12 cellular contexts compared by ENCODE assay signal in genomic region chr9:94056442-94056974, GRCh38. TPM values are rescaled to one million over a fixed set of nuclear protein-coding genes. Genes with fewer than 3 reads are reported as not detected.
DNase-seq lines count a peak whose midpoint lies in the region; ATAC-seq and TF ChIP-seq lines count a peak whose summit lies in the region.
"Had no signal": no experiment of that assay in that cellular context is flagged by ENCODE, and none has a peak within 500 bp of the region (broad histone marks: within the 10 kb centered on the region; RNA-seq: fewer than 3 reads in every experiment).

No MANE protein-coding gene starts in this region.

- no peak for TF ChIP-seq CTCF in fibroblast of lung (conservative IDR thresholded peaks at IDR 0.05 in 1 of 2, IDR thresholded peaks at IDR 0.05 in 1 of 2; ENCODE audit: low read depth in 1 of 2, low read length in 2 of 2)

- no peaks in the 10 kb centered on the region for H3K4me1 ChIP-seq in fibroblast of lung (ENCODE audit: control insufficient read depth, extremely low read depth, insufficient read depth, low read length)

- DNase-seq in AG20443 (ENCODE audit: low spot score), result peak; percentile 63
- peak; percentile 54 for DNase-seq in RPMI7951 (ENCODE audit: low read depth)
- DNase-seq in fibroblast of lung (ENCODE audit: low read depth in 2 of 2), result peak; percentile 80 to 91
- peak; percentile 81 for DNase-seq in non-pigmented ciliary epithelial cell (ENCODE audit: low read depth)
- no peak for DNase-seq in activated effector memory CD4-positive, alpha-beta T cell treated with Interleukin-2 at 50 U/mL for 16 hours
- DNase-seq in stimulated activated CD4-positive, alpha-beta T cell treated with anti-CD3 and anti-CD28 coated beads, Interleukin-4, amount 100 ng/mL, for 4 hours, result no peak
- DNase-seq: CD4-positive, alpha-beta memory T cell; central memory CD4-positive, alpha-beta T cell; immature natural killer cell; stimulated activated CD4-positive, alpha-beta T cell treated with anti-CD3 and anti-CD28 coated beads, Interleukin-12 subunit alpha, Interleukin-12 subunit beta, amount 100 ng/mL, for 4 hours had no signal

- no peak overlapping the region for H2AFZ ChIP-seq in fibroblast of lung (ENCODE audit: low read length)

- H3K9ac ChIP-seq in fibroblast of lung (ENCODE audit: insufficient read depth, low read length), result no peak overlapping the region

- no peak overlapping the region for H3K27ac ChIP-seq in fibroblast of lung (ENCODE audit: insufficient read depth, low read length)

- ATAC-seq in GM18519 (IDR thresholded peaks at IDR 0.05; ENCODE audit: low FRiP score, unreplicated experiment) (no peak), GM19328 (IDR thresholded peaks at IDR 0.05; ENCODE audit: unreplicated experiment) (no peak)

- no peaks in the 10 kb centered on the region for H3K79me2 ChIP-seq in fibroblast of lung (ENCODE audit: control insufficient read depth, insufficient read depth, low read length)

- no peaks in the 10 kb centered on the region for H3K27me3 ChIP-seq in fibroblast of lung (ENCODE audit: control insufficient read depth, insufficient read depth, low read length)

- H3K9me3 ChIP-seq in fibroblast of lung (ENCODE audit: control insufficient read depth, insufficient read depth, low read depth, low read length), result no peaks in the 10 kb centered on the region

- H4K20me1 ChIP-seq in fibroblast of lung (ENCODE audit: control insufficient read depth, extremely low read depth, insufficient read depth, low read length), result no peaks in the 10 kb centered on the region

- H3K4me2 ChIP-seq in fibroblast of lung (ENCODE audit: extremely low read depth, insufficient read depth, low read length), result peak overlapping the region; percentile 44

- H3K36me3 ChIP-seq in fibroblast of lung (ENCODE audit: control insufficient read depth, insufficient read depth, low read length), result no peaks in the 10 kb centered on the region

- H3K4me3 ChIP-seq in fibroblast of lung (replicated peaks in 1 of 4; ENCODE audit: control extremely low read depth in 1 of 4, insufficient read depth in 1 of 4, low read depth in 3 of 4, low read length in 4 of 4), result no peak overlapping the region

RNA-seq across cellular contexts. Expression of gene PTPDC1, which starts 27.8 kb away (rescaled TPM):
- total RNA-seq in RPMI7951 (2014; rRNA removed; shearing (Covaris generic)), result 9.5 and 11.3 TPM in 2 replicates
- total RNA-seq in fibroblast of lung, result 5.9 and 7.6 TPM in 2 replicates
- 3.8 and 4.4 TPM in 2 replicates for polyA plus RNA-seq in fibroblast of lung
- 2.2 and 2.4 TPM in 2 replicates for polyA plus RNA-seq in fibroblast of lung (2012)
- polyA minus RNA-seq in fibroblast of lung (ENCODE audit: low replicate concordance), result 1.2 and 2.6 TPM in 2 replicates

Comparison
In these comparisons a context has a peak if more than half of its experiments do, and no peak if none do; other contexts are left out.
1. DNase-seq: peak in AG20443 (single experiment), RPMI7951 (single experiment), fibroblast of lung (2 of 2) and non-pigmented ciliary epithelial cell (single experiment); none in activated effector memory CD4-positive, alpha-beta T cell treated with Interleukin-2 at 50 U/mL for 16 hours (single experiment) and stimulated activated CD4-positive, alpha-beta T cell treated with anti-CD3 and anti-CD28 coated beads, Interleukin-4, amount 100 ng/mL, for 4 hours (0 of 2).